In genomic region chr19:42204684-42205083, GRCh38 we compare ENCODE assay signal across 1 cellular context.
TF ChIP-seq lines count a peak whose summit lies in the region.

No MANE protein-coding gene starts in this region.

TF ChIP-seq in HEK293, 187 proteins besides CTCF, POLR2A, EP300 and RAD21 (continued from another document):
- TF ChIP-seq EGR2 (tag by site-specific recombination; IDR thresholded peaks at IDR 0.05; ENCODE audit: low read depth) (peak; percentile 58; the same call in 1 of the 2 replicates), ZFHX2 (tag by site-specific recombination; conservative IDR thresholded peaks at IDR 0.05) (peak; percentile 53), ZNF223 (tag by site-specific recombination; IDR thresholded peaks at IDR 0.05) (no peak)
